In genomic region chr1:99173282-99173681, GRCh38 we compare ENCODE assay signal across 16 cellular contexts.
"Had no signal": no experiment of that assay in that cellular context is flagged by ENCODE, and none has a peak within 500 bp of the region (broad histone marks: within the 10 kb centered on the region; RNA-seq: fewer than 3 reads in every experiment).

No MANE protein-coding gene starts in this region.

- H3K27ac ChIP-seq: brain microvascular endothelial cell, uterus had no signal

- H3K4me3 Mint-ChIP-seq: activated B cell treated with CpG ODN at 0.5 μM for 24 hours; activated CD4-positive, alpha-beta T cell treated with anti-CD3 and anti-CD28 coated beads, Interleukin-2, amount 10 ng/mL, durations not matched to agents 7 days and 5 days; activated naive CD4-positive, alpha-beta T cell treated with anti-CD3 and anti-CD28 coated beads, Interleukin-2, amount 10 ng/mL, durations not matched to agents 7 days and 5 days; natural killer cell; stimulated activated naive CD8-positive, alpha-beta T cell treated with anti-CD3 and anti-CD28 coated beads, Interleukin-15, Interleukin-2, amounts not matched to agents 100 ng/mL and 50 ng/mL, for 24 hours; T-helper 17 cell had no signal

- H3K9me3 Mint-ChIP-seq: activated B cell treated with CpG ODN at 0.5 μM for 24 hours; activated CD4-positive, alpha-beta T cell treated with anti-CD3 and anti-CD28 coated beads, Interleukin-2, amount 10 ng/mL, durations not matched to agents 7 days and 5 days; activated naive CD4-positive, alpha-beta T cell treated with anti-CD3 and anti-CD28 coated beads, Interleukin-2, amount 10 ng/mL, durations not matched to agents 7 days and 5 days; natural killer cell; stimulated activated naive CD8-positive, alpha-beta T cell treated with anti-CD3 and anti-CD28 coated beads, Interleukin-15, Interleukin-2, amounts not matched to agents 100 ng/mL and 50 ng/mL, for 24 hours had no signal

- H3K4me3 ChIP-seq: mucosa of descending colon, uterus had no signal

- H3K27me3 ChIP-seq: brain microvascular endothelial cell, uterus had no signal

- H3K36me3 ChIP-seq: brain microvascular endothelial cell, uterus had no signal

- H3K27ac Mint-ChIP-seq: activated B cell treated with CpG ODN at 0.5 μM for 24 hours; activated CD4-positive, alpha-beta T cell treated with anti-CD3 and anti-CD28 coated beads, Interleukin-2, amount 10 ng/mL, durations not matched to agents 7 days and 5 days; activated naive CD4-positive, alpha-beta T cell treated with anti-CD3 and anti-CD28 coated beads, Interleukin-2, amount 10 ng/mL, durations not matched to agents 7 days and 5 days; natural killer cell; stimulated activated naive CD8-positive, alpha-beta T cell treated with anti-CD3 and anti-CD28 coated beads, Interleukin-15, Interleukin-2, amounts not matched to agents 100 ng/mL and 50 ng/mL, for 24 hours; T-helper 17 cell had no signal

- H3K27me3 Mint-ChIP-seq: activated naive CD4-positive, alpha-beta T cell treated with anti-CD3 and anti-CD28 coated beads, Interleukin-2, amount 10 ng/mL, durations not matched to agents 7 days and 5 days had no signal

- DNase-seq: activated B cell treated with CpG ODN at 0.5 μM for 24 hours; activated CD4-positive, alpha-beta T cell treated with anti-CD3 and anti-CD28 coated beads, Interleukin-2, amount 10 ng/mL, durations not matched to agents 7 days and 5 days; activated CD8-positive, alpha-beta memory T cell treated with anti-CD3 and anti-CD28 coated beads for 24 hours; activated naive CD4-positive, alpha-beta T cell treated with anti-CD3 and anti-CD28 coated beads, Interleukin-2, amount 10 ng/mL, durations not matched to agents 7 days and 5 days; brain microvascular endothelial cell; cerebellar nuclear complex; dermis blood vessel endothelial cell; erythroblast; left colon; mucosa of descending colon; natural killer cell; nucleus accumbens; stimulated activated CD4-positive, alpha-beta T cell treated with anti-CD3 and anti-CD28 coated beads, Interleukin-12 subunit alpha, Interleukin-12 subunit beta, amount 100 ng/mL, for 4 hours; T-helper 17 cell; uterus had no signal

- ATAC-seq: left colon, mucosa of descending colon, natural killer cell, T-helper 17 cell had no signal

- H3K4me1 ChIP-seq: uterus had no signal

- H3K36me3 Mint-ChIP-seq: activated naive CD4-positive, alpha-beta T cell treated with anti-CD3 and anti-CD28 coated beads, Interleukin-2, amount 10 ng/mL, durations not matched to agents 7 days and 5 days; natural killer cell had no signal

- H3K4me1 Mint-ChIP-seq: activated B cell treated with CpG ODN at 0.5 μM for 24 hours; activated CD4-positive, alpha-beta T cell treated with anti-CD3 and anti-CD28 coated beads, Interleukin-2, amount 10 ng/mL, durations not matched to agents 7 days and 5 days; activated naive CD4-positive, alpha-beta T cell treated with anti-CD3 and anti-CD28 coated beads, Interleukin-2, amount 10 ng/mL, durations not matched to agents 7 days and 5 days; natural killer cell; T-helper 17 cell had no signal
